Comparison of ENCODE assay signal across 8 cellular contexts in genomic region chr11:114262681-114263509, GRCh38. TPM values are rescaled to one million over a fixed set of nuclear protein-coding genes. Genes with fewer than 3 reads are reported as not detected.
DNase-seq lines count a peak whose midpoint lies in the region; ATAC-seq and TF ChIP-seq lines count a peak whose summit lies in the region.

No MANE protein-coding gene starts in this region.

- TF ChIP-seq POLR2A in prostate gland (IDR thresholded peaks at IDR 0.05) = no peak

- WGBS in prostate gland = 20% methylated on average over 9 of the region's 9 CpGs

- TF ChIP-seq CTCF in VCaP (conservative IDR thresholded peaks at IDR 0.05) = peak; percentile 86
- TF ChIP-seq CTCF in prostate gland (IDR thresholded peaks at IDR 0.05) = peak in 3 of 4 experiments; percentile 27 to 74 (median 71)

- H3K36me3 ChIP-seq in prostate gland = no peaks in the 10 kb centered on the region
- H3K36me3 ChIP-seq in MG63 = no peaks in the 10 kb centered on the region

- peak; percentile 27 for ATAC-seq in Right ventricle myocardium superior (ENCODE audit: poor library complexity)
- ATAC-seq in HG03520 (IDR thresholded peaks at IDR 0.05; ENCODE audit: unreplicated experiment) = no peak

- H3K27ac ChIP-seq in VCaP (no peak overlapping the region), prostate gland (no peak overlapping the region)

- H3K9me3 Mint-ChIP-seq in activated naive CD4-positive, alpha-beta T cell treated with anti-CD3 and anti-CD28 coated beads, Interleukin-2, amount 10 ng/mL, durations not matched to agents 7 days and 5 days = no peaks in the 10 kb centered on the region

- H3K27ac Mint-ChIP-seq in activated naive CD4-positive, alpha-beta T cell treated with anti-CD3 and anti-CD28 coated beads, Interleukin-2, amount 10 ng/mL, durations not matched to agents 7 days and 5 days = no peak overlapping the region

- no peaks in the 10 kb centered on the region for H3K36me3 Mint-ChIP-seq in activated naive CD4-positive, alpha-beta T cell treated with anti-CD3 and anti-CD28 coated beads, Interleukin-2, amount 10 ng/mL, durations not matched to agents 7 days and 5 days

- H3K4me3 Mint-ChIP-seq in activated naive CD4-positive, alpha-beta T cell treated with anti-CD3 and anti-CD28 coated beads, Interleukin-2, amount 10 ng/mL, durations not matched to agents 7 days and 5 days = no peak overlapping the region

- peaks cover 6% of the 10 kb centered on the region for H3K4me1 Mint-ChIP-seq in activated naive CD4-positive, alpha-beta T cell treated with anti-CD3 and anti-CD28 coated beads, Interleukin-2, amount 10 ng/mL, durations not matched to agents 7 days and 5 days

- peak; percentile 44 for DNase-seq in activated naive CD4-positive, alpha-beta T cell treated with anti-CD3 and anti-CD28 coated beads, Interleukin-2, amount 10 ng/mL, durations not matched to agents 7 days and 5 days
- no peak for DNase-seq in activated naive CD4-positive, alpha-beta T cell treated with Interleukin-2 at 50 U/mL for 16 hours
- DNase-seq in NCI-H1694 treated with DMSO at 0.1 percent for 48 hours (lab: John Stamatoyannopoulos, UW) (peak; percentile 8), Right ventricle myocardium superior (no peak), prostate gland (ENCODE audit: low spot score) (no peak), MG63 (no peak)

- no peaks in the 10 kb centered on the region for H3K9me3 ChIP-seq in prostate gland
- H3K9me3 ChIP-seq in MG63 = no peaks in the 10 kb centered on the region

- peaks cover 16% of the 10 kb centered on the region for H3K27me3 Mint-ChIP-seq in activated naive CD4-positive, alpha-beta T cell treated with anti-CD3 and anti-CD28 coated beads, Interleukin-2, amount 10 ng/mL, durations not matched to agents 7 days and 5 days

- H3K4me1 ChIP-seq in prostate gland (replicated peaks) = peaks cover 17% of the 10 kb centered on the region

- CTCF ChIA-PET in activated naive CD4-positive, alpha-beta T cell treated with anti-CD3 and anti-CD28 coated beads, Interleukin-2, amount 10 ng/mL, durations not matched to agents 7 days and 5 days (lab: Charles Lee) = interaction anchor here (0.8 to 11.5 kb wide), 20 partner anchors 12 to 461 kb away, joined by 3 to 253 read pairs (median 12); partner anchors contain the start of gene ZBTB16

- H3K27me3 ChIP-seq in prostate gland (replicated peaks; ENCODE audit: insufficient read depth) = no peaks in the 10 kb centered on the region
- peaks cover 3% of the 10 kb centered on the region; the same call in 1 of the 2 replicates for H3K27me3 ChIP-seq in MG63

- no peak overlapping the region for H3K4me3 ChIP-seq in prostate gland
- H3K4me3 ChIP-seq in MG63 = no peak overlapping the region

- intact Hi-C loops in Right ventricle myocardium superior (cut with DNase I) (no loop called here), prostate gland (cut with DNase I) (loop anchor here (1.0 to 2.0 kb wide), 2 partner anchors 270 to 366 kb away; no protein-coding TSS in a partner anchor)

RNA-seq across cellular contexts. Expression of gene NNMT, which starts 33.3 kb away (rescaled TPM):
- total RNA-seq in Right ventricle myocardium superior = 29.8 TPM
- total RNA-seq in prostate gland = 10 to 100 TPM; 59.3 to 63.2 TPM
- total RNA-seq in MG63 (2014; rRNA removed; shearing (Covaris generic); ENCODE audit: low replicate concordance) = 377 and 715 TPM in 2 replicates

Comparison
In these comparisons a context has a peak if more than half of its experiments do, and no peak if none do; other contexts are left out.
1. DNase-seq: peak in activated naive CD4-positive, alpha-beta T cell treated with anti-CD3 and anti-CD28 coated beads, Interleukin-2, amount 10 ng/mL, durations not matched to agents 7 days and 5 days (single experiment) and NCI-H1694 treated with DMSO at 0.1 percent for 48 hours (single experiment); none in activated naive CD4-positive, alpha-beta T cell treated with Interleukin-2 at 50 U/mL for 16 hours (single experiment), Right ventricle myocardium superior (single experiment), prostate gland (single experiment) and MG63 (single experiment).